In genomic region chr11:6757373-6757967, GRCh38 we compare ENCODE assay signal across 9 cellular contexts. TPM values are rescaled to one million over a fixed set of nuclear protein-coding genes. Genes with fewer than 3 reads are reported as not detected.
DNase-seq lines count a peak whose midpoint lies in the region; ATAC-seq and TF ChIP-seq lines count a peak whose summit lies in the region.
"Had no signal": no experiment of that assay in that cellular context is flagged by ENCODE, and none has a peak within 500 bp of the region (broad histone marks: within the 10 kb centered on the region; RNA-seq: fewer than 3 reads in every experiment).

No MANE protein-coding gene starts in this region.

- H3K27ac Mint-ChIP-seq in CD4-positive, alpha-beta T cell, result no peak overlapping the region
- H3K27ac Mint-ChIP-seq: T-helper 1 cell treated with Interleukin-12 subunit alpha and Interleukin-12 subunit beta and Interleukin-4 antibody, amounts not matched to agents 30 μg/mL and 1 μg/mL, for 36 hours had no signal

- no peak overlapping the region for H3K4me2 ChIP-seq in smooth muscle cell

- no peak overlapping the region for H2AFZ ChIP-seq in smooth muscle cell (ENCODE audit: low read depth)

- no peaks in the 10 kb centered on the region for H4K20me1 ChIP-seq in smooth muscle cell (ENCODE audit: low read depth)

- POLR2A ChIA-PET in CD4-positive, alpha-beta T cell (lab: Charles Lee), result interaction anchor here (0.8 to 4.0 kb wide), 6 partner anchors 11 to 52 kb away, joined by 3 to 30 read pairs (median 4); no protein-coding TSS in a partner anchor

- intact Hi-C loops in CD4-positive, alpha-beta T cell (cut with DNase I, micrococcal nuclease), result loop anchor here (1.0 to 10.0 kb wide), 11 partner anchors 19 to 767 kb away; partner anchors contain the start of genes ILK (in 2 of the 2) and RRP8 (in 2 of the 2)

- ATAC-seq in CD4-positive, alpha-beta T cell (ENCODE audit: poor library complexity), result peak; percentile 83
- ATAC-seq in GM18907 (IDR thresholded peaks at IDR 0.05; ENCODE audit: unreplicated experiment), result peak; percentile 81
- no peak for ATAC-seq in GM18861 (IDR thresholded peaks at IDR 0.05; ENCODE audit: unreplicated experiment)

- H3K4me3 Mint-ChIP-seq in CD4-positive, alpha-beta T cell, result no peak overlapping the region
- H3K4me3 Mint-ChIP-seq: T-helper 1 cell treated with Interleukin-12 subunit alpha and Interleukin-12 subunit beta and Interleukin-4 antibody, amounts not matched to agents 30 μg/mL and 1 μg/mL, for 36 hours had no signal

- no peaks in the 10 kb centered on the region for H3K36me3 ChIP-seq in smooth muscle cell (ENCODE audit: low read depth)

- CTCF ChIA-PET in CD4-positive, alpha-beta T cell (lab: Charles Lee), result interaction anchor here (0.6 to 8.9 kb wide), 13 partner anchors 9 to 226 kb away, joined by 3 to 181 read pairs (median 5); partner anchors contain the start of gene MRPL17

- peak; percentile 37 to 60 (median 52) for DNase-seq in CD4-positive, alpha-beta T cell
- DNase-seq in HPDE6-E6E7 (ENCODE audit: extremely low spot score), result peak; percentile 27
- peak; percentile 43 for DNase-seq in SKM-1 (lab: John Stamatoyannopoulos, UW; ENCODE audit: unreplicated experiment)
- DNase-seq in amniotic epithelial cell (ENCODE audit: low read depth), result peak; percentile 53
- peak; percentile 20 for DNase-seq in hepatic stellate cell (ENCODE audit: low spot score)
- DNase-seq in smooth muscle cell (lab: John Stamatoyannopoulos, UW; ENCODE audit: unreplicated experiment), result no peak

- H3K4me3 ChIP-seq in smooth muscle cell, result no peak overlapping the region

- H3F3A ChIP-seq in smooth muscle cell (ENCODE audit: low read depth), result no peaks in the 10 kb centered on the region

- H3K79me2 ChIP-seq in smooth muscle cell (ENCODE audit: low read depth), result no peaks in the 10 kb centered on the region

- H3K9me3 ChIP-seq in CD4-positive, alpha-beta T cell (ENCODE audit: control insufficient read depth, low read length), result no peaks in the 10 kb centered on the region
- no peaks in the 10 kb centered on the region for H3K9me3 ChIP-seq in smooth muscle cell (replicated peaks; ENCODE audit: low read depth)

- peaks cover 11% of the 10 kb centered on the region for H3K27me3 Mint-ChIP-seq in CD4-positive, alpha-beta T cell

- TF ChIP-seq CTCF in CD4-positive, alpha-beta T cell (IDR thresholded peaks at IDR 0.05), result peak; percentile 86
- peak; percentile 57 for TF ChIP-seq CTCF in smooth muscle cell (IDR thresholded peaks at IDR 0.05; ENCODE audit: borderline replicate concordance, insufficient read depth, poor library complexity, severe bottlenecking)

- H3K27me3 ChIP-seq in CD4-positive, alpha-beta T cell (ENCODE audit: control insufficient read depth, insufficient read depth, low read length), result no peaks in the 10 kb centered on the region
- no peaks in the 10 kb centered on the region for H3K27me3 ChIP-seq in smooth muscle cell (ENCODE audit: low read depth)

- H3K36me3 Mint-ChIP-seq in CD4-positive, alpha-beta T cell (ENCODE audit: low read depth), result no peaks in the 10 kb centered on the region

- H3K4me1 ChIP-seq in smooth muscle cell (ENCODE audit: low read depth), result no peaks in the 10 kb centered on the region

- no peaks in the 10 kb centered on the region for H3K9me3 Mint-ChIP-seq in CD4-positive, alpha-beta T cell
- H3K9me3 Mint-ChIP-seq: T-helper 1 cell treated with Interleukin-12 subunit alpha and Interleukin-12 subunit beta and Interleukin-4 antibody, amounts not matched to agents 30 μg/mL and 1 μg/mL, for 36 hours had no signal

- 50% methylated on average over 2 of the region's 2 CpGs for WGBS in smooth muscle cell (ENCODE audit: low lambda C conversion rate)

- peaks cover 14% of the 10 kb centered on the region for H3K4me1 Mint-ChIP-seq in CD4-positive, alpha-beta T cell (ENCODE audit: low read depth)

- H3K9ac ChIP-seq in smooth muscle cell (ENCODE audit: low read depth), result no peak overlapping the region

- H3K27ac ChIP-seq in CD4-positive, alpha-beta T cell (ENCODE audit: low read depth, low read length), result no peak overlapping the region
- H3K27ac ChIP-seq in smooth muscle cell (ENCODE audit: low read depth), result no peak overlapping the region

RNA-seq across cellular contexts. Expression of gene OR2AG2, which starts 14.3 kb away (rescaled TPM):
- total RNA-seq in CD4-positive, alpha-beta T cell, result under 1 TPM in 1 of 2 experiments, not detected in 1; 0.06 TPM
- 0.13 and 0.72 TPM in 2 replicates for total RNA-seq in smooth muscle cell
- polyA plus RNA-seq in smooth muscle cell, result 0.23 TPM in 1 of 2 replicates, not detected in the other

RNA-seq across cellular contexts. Expression of gene OR2AG1, which starts 25.4 kb away (rescaled TPM):
- total RNA-seq in CD4-positive, alpha-beta T cell, result not detected
- not detected in 2 replicates for total RNA-seq in smooth muscle cell
- not detected in 2 replicates for polyA plus RNA-seq in smooth muscle cell

RNA-seq across cellular contexts. Expression of gene OR6A2, which starts 42.0 kb away (rescaled TPM):
- total RNA-seq in CD4-positive, alpha-beta T cell, result not detected
- 0.18 and 0.40 TPM in 2 replicates for total RNA-seq in smooth muscle cell
- polyA plus RNA-seq in smooth muscle cell, result not detected in 2 replicates
